In the genomic region with DNA sequence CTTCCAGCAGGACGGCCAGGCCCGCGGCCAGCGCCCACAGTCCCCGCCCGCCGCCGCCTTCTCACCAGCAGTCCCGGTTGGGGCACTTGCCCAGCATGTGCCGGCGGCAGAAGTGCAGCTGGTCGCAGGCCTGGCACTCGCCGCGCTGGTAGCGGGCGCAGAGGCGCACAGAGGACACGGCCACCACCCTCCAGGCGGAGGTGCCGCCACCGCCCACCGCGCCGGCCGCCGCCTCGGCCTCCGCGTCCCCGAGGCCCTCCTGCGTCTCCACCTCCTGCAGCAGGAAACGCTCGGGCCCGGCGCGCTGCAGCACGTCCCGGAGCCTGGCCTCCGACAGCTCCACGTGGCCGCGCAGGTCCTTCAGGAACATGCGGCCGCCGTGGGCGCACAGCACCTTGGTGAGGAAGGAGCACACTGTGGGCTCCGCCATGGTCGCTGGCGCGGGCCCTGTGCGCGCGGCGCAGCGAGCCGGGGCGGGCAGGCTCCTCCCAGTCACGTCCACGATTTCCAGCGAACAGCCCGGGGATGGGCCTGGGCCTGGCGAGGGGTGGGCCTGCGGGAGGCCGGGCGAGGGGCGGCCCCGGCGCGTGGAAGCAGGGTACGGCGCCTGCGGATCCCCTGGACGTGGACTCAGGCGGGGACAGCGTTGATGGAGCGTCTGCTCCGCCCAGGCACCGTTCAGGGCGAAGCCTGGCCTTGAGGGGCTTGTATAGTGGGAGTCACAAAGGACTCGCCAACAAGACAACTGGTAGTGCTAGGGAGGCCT, we compare ENCODE assay signal across 8 cellular contexts. TPM values are rescaled to one million over a fixed set of nuclear protein-coding genes. Genes with fewer than 3 reads are reported as not detected.
DNase-seq lines count a peak whose midpoint lies in the region; ATAC-seq and TF ChIP-seq lines count a peak whose summit lies in the region.

A gene with protein sequence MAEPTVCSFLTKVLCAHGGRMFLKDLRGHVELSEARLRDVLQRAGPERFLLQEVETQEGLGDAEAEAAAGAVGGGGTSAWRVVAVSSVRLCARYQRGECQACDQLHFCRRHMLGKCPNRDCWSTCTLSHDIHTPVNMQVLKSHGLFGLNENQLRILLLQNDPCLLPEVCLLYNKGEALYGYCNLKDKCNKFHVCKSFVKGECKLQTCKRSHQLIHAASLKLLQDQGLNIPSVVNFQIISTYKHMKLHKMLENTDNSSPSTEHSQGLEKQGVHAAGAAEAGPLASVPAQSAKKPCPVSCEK (minus strand): TSS at position 455 of the 766 bp plus-strand sequence. CDS start 25 bp downstream, at position 430.

- ATAC-seq in HG02852 (IDR thresholded peaks at IDR 0.05; ENCODE audit: unreplicated experiment) (peak; percentile 87), WTC11 (peak; percentile 73)

- no peaks in the 10 kb centered on the region for H3K27me3 ChIP-seq in colonic mucosa

- H3K9ac ChIP-seq in colonic mucosa (ENCODE audit: low read depth in 2 of 2, low read length in 2 of 2), result peak within 1 kb of the TSS; percentile 61 to 71

- CTCF ChIA-PET in WTC11 (lab: Charles Lee), result interaction anchor here (0.9 to 2.0 kb wide), 3 partner anchors 17 to 39 kb away, joined by 4 to 6 read pairs (median 5); no protein-coding TSS in a partner anchor

- H3K36me3 Mint-ChIP-seq in WTC11, result peaks cover 21% of the 10 kb centered on the region

- H3K27ac ChIP-seq in colonic mucosa, result peak within 1 kb of the TSS; percentile 46

- H3K9me3 ChIP-seq in colonic mucosa, result no peaks in the 10 kb centered on the region

- no peak within 1 kb of the TSS for H3K27ac Mint-ChIP-seq in WTC11

- TF ChIP-seq CTCF in WTC11 (IDR thresholded peaks at IDR 0.05) (no peak), colonic mucosa (IDR thresholded peaks at IDR 0.05) (no peak)

- peak within 1 kb of the TSS; percentile 67 for H3K4me3 Mint-ChIP-seq in WTC11

- peaks cover 31% of the 10 kb centered on the region for H3K4me1 Mint-ChIP-seq in WTC11

- no peaks in the 10 kb centered on the region for H3K36me3 ChIP-seq in colonic mucosa

- intact Hi-C loops in colonic mucosa (cut with DNase I), result no loop called here

- H3K9me3 Mint-ChIP-seq in WTC11, result no peaks in the 10 kb centered on the region

- POLR2A ChIA-PET in WTC11 (lab: Charles Lee), result interaction anchor here (1.0 kb wide), 1 partner anchor 60 kb away, joined by 3 read pairs; no protein-coding TSS in a partner anchor

- H3K27me3 Mint-ChIP-seq in WTC11 (ENCODE audit: low read depth), result peaks cover 32% of the 10 kb centered on the region

- DNase-seq in activated CD4-positive, alpha-beta T cell treated with anti-CD3 and anti-CD28 coated beads for 24 hours (ENCODE audit: low read depth in 2 of 2), result peak; percentile 36 to 63
- DNase-seq in activated CD4-positive, alpha-beta T cell treated with anti-CD3 and anti-CD28 coated beads for 1 hour, result no peak
- DNase-seq in NCI-H1694 treated with DMSO at 0.1 percent for 48 hours (lab: John Stamatoyannopoulos, UW), result peak; percentile 60
- peak; percentile 55 for DNase-seq in WTC11 (ENCODE audit: low spot score)
- peak; percentile 68 for DNase-seq in colonic mucosa
- DNase-seq in left kidney (ENCODE audit: low read depth, low spot score), result peak; percentile 95
- DNase-seq in stimulated activated CD4-positive, alpha-beta T cell treated with anti-CD3 and anti-CD28 coated beads, Interleukin-4, amount 100 ng/mL, for 48 hours (ENCODE audit: low read depth in 2 of 2), result peak; percentile 57 to 60

- H3K4me3 ChIP-seq in colonic mucosa, result peak within 1 kb of the TSS; percentile 58

- no peaks in the 10 kb centered on the region for H3K4me1 ChIP-seq in colonic mucosa

TF ChIP-seq in WTC11, 78 proteins besides CTCF, POLR2A, EP300 and RAD21 (continues in another document):
- TF ChIP-seq OVOL2 (CRISPR knock-in tag; IDR thresholded peaks at IDR 0.05; ENCODE audit: borderline replicate concordance), result no peak
- TF ChIP-seq, protein P1, sequence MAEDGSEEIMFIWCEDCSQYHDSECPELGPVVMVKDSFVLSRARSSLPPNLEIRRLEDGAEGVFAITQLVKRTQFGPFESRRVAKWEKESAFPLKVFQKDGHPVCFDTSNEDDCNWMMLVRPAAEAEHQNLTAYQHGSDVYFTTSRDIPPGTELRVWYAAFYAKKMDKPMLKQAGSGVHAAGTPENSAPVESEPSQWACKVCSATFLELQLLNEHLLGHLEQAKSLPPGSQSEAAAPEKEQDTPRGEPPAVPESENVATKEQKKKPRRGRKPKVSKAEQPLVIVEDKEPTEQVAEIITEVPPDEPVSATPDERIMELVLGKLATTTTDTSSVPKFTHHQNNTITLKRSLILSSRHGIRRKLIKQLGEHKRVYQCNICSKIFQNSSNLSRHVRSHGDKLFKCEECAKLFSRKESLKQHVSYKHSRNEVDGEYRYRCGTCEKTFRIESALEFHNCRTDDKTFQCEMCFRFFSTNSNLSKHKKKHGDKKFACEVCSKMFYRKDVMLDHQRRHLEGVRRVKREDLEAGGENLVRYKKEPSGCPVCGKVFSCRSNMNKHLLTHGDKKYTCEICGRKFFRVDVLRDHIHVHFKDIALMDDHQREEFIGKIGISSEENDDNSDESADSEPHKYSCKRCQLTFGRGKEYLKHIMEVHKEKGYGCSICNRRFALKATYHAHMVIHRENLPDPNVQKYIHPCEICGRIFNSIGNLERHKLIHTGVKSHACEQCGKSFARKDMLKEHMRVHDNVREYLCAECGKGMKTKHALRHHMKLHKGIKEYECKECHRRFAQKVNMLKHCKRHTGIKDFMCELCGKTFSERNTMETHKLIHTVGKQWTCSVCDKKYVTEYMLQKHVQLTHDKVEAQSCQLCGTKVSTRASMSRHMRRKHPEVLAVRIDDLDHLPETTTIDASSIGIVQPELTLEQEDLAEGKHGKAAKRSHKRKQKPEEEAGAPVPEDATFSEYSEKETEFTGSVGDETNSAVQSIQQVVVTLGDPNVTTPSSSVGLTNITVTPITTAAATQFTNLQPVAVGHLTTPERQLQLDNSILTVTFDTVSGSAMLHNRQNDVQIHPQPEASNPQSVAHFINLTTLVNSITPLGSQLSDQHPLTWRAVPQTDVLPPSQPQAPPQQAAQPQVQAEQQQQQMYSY (CRISPR knock-in tag; IDR thresholded peaks at IDR 0.05), result peak; percentile 60
- no peak; the same call in 1 of the 2 replicates for TF ChIP-seq IRF1 (CRISPR knock-in tag; IDR thresholded peaks at IDR 0.05)
- TF ChIP-seq ELF4 (CRISPR knock-in tag; IDR thresholded peaks at IDR 0.05; ENCODE audit: low read depth), result no peak
- peak; percentile 11; the same call in 1 of the 2 replicates for TF ChIP-seq USF1 (CRISPR knock-in tag; IDR thresholded peaks at IDR 0.05)
- no peak for TF ChIP-seq PRRX2 (CRISPR knock-in tag; IDR thresholded peaks at IDR 0.05)
- TF ChIP-seq ZNF425 (CRISPR knock-in tag; conservative IDR thresholded peaks at IDR 0.05), result no peak
- TF ChIP-seq SOX15 (CRISPR knock-in tag; IDR thresholded peaks at IDR 0.05), result no peak
- TF ChIP-seq ZNF416 (CRISPR knock-in tag; IDR thresholded peaks at IDR 0.05), result no peak
- TF ChIP-seq KAT7 (CRISPR knock-in tag; IDR thresholded peaks at IDR 0.05; ENCODE audit: borderline replicate concordance), result peak; percentile 96; the same call in 1 of the 2 replicates

RNA-seq across cellular contexts. Expression of the gene that starts here (rescaled TPM):
- total RNA-seq in WTC11 (2021), result 5.8 to 9.3 TPM (median 7.1 TPM) in 3 replicates
- 10 to 100 TPM; 10.9 to 11.7 TPM for total RNA-seq in colonic mucosa
